ENCODE assay signal across 14 cellular contexts in genomic region chr4:126526335-126526734, GRCh38.
DNase-seq lines count a peak whose midpoint lies in the region; ATAC-seq, FAIRE-seq and TF ChIP-seq lines count a peak whose summit lies in the region.
"Had no signal": no experiment of that assay in that cellular context is flagged by ENCODE, and none has a peak within 500 bp of the region (broad histone marks: within the 10 kb centered on the region; RNA-seq: fewer than 3 reads in every experiment).

No MANE protein-coding gene starts in this region.

- no peak overlapping the region for H3K23ac ChIP-seq in IMR-90 (ENCODE audit: low read depth, low read length)

- no TSS peak for BruUV-seq in IMR-90 (replicated peaks; lab: Mats Ljungman, UMichigan)
- BruUV-seq in HepG2 (replicated peaks; lab: Mats Ljungman, UMichigan): no TSS peak

- H3K4me1 ChIP-seq in IMR-90 (ENCODE audit: control insufficient read depth, insufficient read depth, low read length) (no peaks in the 10 kb centered on the region), osteoblast (ENCODE audit: insufficient read depth, low read length) (no peaks in the 10 kb centered on the region), HepG2 (ENCODE audit: insufficient read depth, low read length) (no peaks in the 10 kb centered on the region)
- H3K4me1 ChIP-seq: BLaER1 treated with 17β-estradiol and CSF1 and Interleukin-3, amounts not matched to agents 10 nM and 100 nM; HAP-1 had no signal

- H3K27ac ChIP-seq in IMR-90 (ENCODE audit: insufficient read depth, low read length) (no peak overlapping the region), osteoblast (ENCODE audit: low read depth, low read length) (no peak overlapping the region), HepG2 (ENCODE audit: extremely low read length, insufficient read depth, low read length) (no peak overlapping the region)
- H3K27ac ChIP-seq: BLaER1 treated with 17β-estradiol and CSF1 and Interleukin-3, amounts not matched to agents 10 nM and 100 nM had no signal

- H2BK15ac ChIP-seq in IMR-90 (ENCODE audit: low read depth, low read length): no peak overlapping the region

- POLR2A ChIA-PET in IMR-90 (lab: Charles Lee; ENCODE audit: unreplicated experiment): no interaction called here
- POLR2A ChIA-PET in HepG2 (lab: Yijun Ruan, JAX): no interaction called here

- H3K14ac ChIP-seq in IMR-90 (replicated peaks; ENCODE audit: low read depth, low read length): no peak overlapping the region

- no peak for TF ChIP-seq EP300 in HepG2 (IDR thresholded peaks at IDR 0.05; ENCODE audit: low read depth in 2 of 2, low read length in 2 of 2)
- no peak for TF ChIP-seq EP300 in HepG2 (CRISPR knock-in tag; IDR thresholded peaks at IDR 0.05; ENCODE audit: borderline replicate concordance)

- H4K20me1 ChIP-seq in IMR-90 (ENCODE audit: insufficient read depth, low read length): no peaks in the 10 kb centered on the region
- H4K20me1 ChIP-seq in osteoblast (ENCODE audit: insufficient read depth, low read length): no peaks in the 10 kb centered on the region
- H4K20me1 ChIP-seq in HepG2 (ENCODE audit: insufficient read depth, low read length): no peaks in the 10 kb centered on the region
- H4K20me1 ChIP-seq: BLaER1 treated with 17β-estradiol and CSF1 and Interleukin-3, amounts not matched to agents 10 nM and 100 nM had no signal

- H3K79me2 ChIP-seq in osteoblast (ENCODE audit: insufficient read depth, low read length) (no peaks in the 10 kb centered on the region), HepG2 (ENCODE audit: insufficient read depth, low read length) (no peaks in the 10 kb centered on the region)

- H4K5ac ChIP-seq in IMR-90 (ENCODE audit: low read depth, low read length): no peak overlapping the region

- in situ Hi-C loops in IMR-90 (cut with MboI; ENCODE audit: low sequenced_read_pairs) (no loop called here), HepG2 (cut with HindIII; ENCODE audit: extremely low pct_ligation_motif_present, low pct_unique_long_range_greater_than_20kb) (no loop called here)

- FAIRE-seq in HepG2 (lab: Jason Lieb, UNC): no peak
- FAIRE-seq: GM18507, H1 had no signal

- ATAC-seq in GM18870 (IDR thresholded peaks at IDR 0.05; ENCODE audit: unreplicated experiment): peak; percentile 70
- ATAC-seq in IMR-90 (ENCODE audit: low read depth): no peak
- no peak for ATAC-seq in HG03097 (IDR thresholded peaks at IDR 0.05; ENCODE audit: low FRiP score, unreplicated experiment)
- ATAC-seq in HepG2: no peak

- H3K9ac ChIP-seq in IMR-90 (ENCODE audit: low read depth, low read length): no peak overlapping the region
- H3K9ac ChIP-seq in HepG2 (ENCODE audit: insufficient read depth, low read depth, low read length): no peak overlapping the region
- H3K9ac ChIP-seq: BLaER1 treated with 17β-estradiol and CSF1 and Interleukin-3, amounts not matched to agents 10 nM and 100 nM had no signal

- no peak overlapping the region for H3K56ac ChIP-seq in IMR-90 (ENCODE audit: extremely low read depth, insufficient read depth, low read length)

- CTCF ChIA-PET in IMR-90 (lab: Yijun Ruan, JAX) (no interaction called here), HepG2 (lab: Yijun Ruan, JAX; ENCODE audit: low intra/inter-chr PET ratio, low total read pairs) (no interaction called here)

- H2BK5ac ChIP-seq in IMR-90 (ENCODE audit: low read depth, low read length, poor library complexity, severe bottlenecking): no peak overlapping the region

- no peaks in the 10 kb centered on the region for H3K79me1 ChIP-seq in IMR-90 (ENCODE audit: low read depth in 1 of 2, low read length in 2 of 2)

- dilution Hi-C loops in IMR-90 (cut with HindIII; ENCODE audit: low sequenced_read_pairs, unreplicated experiment): no loop called here

- H3K36me3 ChIP-seq in IMR-90 (ENCODE audit: control insufficient read depth, insufficient read depth, low read length) (no peaks in the 10 kb centered on the region), osteoblast (ENCODE audit: insufficient read depth, low read length) (no peaks in the 10 kb centered on the region), HepG2 (replicated peaks in 1 of 2; ENCODE audit: control insufficient read depth in 1 of 2, insufficient read depth in 2 of 2, low read length in 2 of 2) (no peaks in the 10 kb centered on the region)
- H3K36me3 ChIP-seq: BLaER1 treated with 17β-estradiol and CSF1 and Interleukin-3, amounts not matched to agents 10 nM and 100 nM; HAP-1 had no signal

- no peak overlapping the region for H3K18ac ChIP-seq in IMR-90 (ENCODE audit: low read depth, low read length)

- TF ChIP-seq RAD21 in IMR-90 (IDR thresholded peaks at IDR 0.05; ENCODE audit: low read length): no peak
- TF ChIP-seq RAD21 in HepG2 (CRISPR knock-in tag; IDR thresholded peaks at IDR 0.05): no peak

- no peak for TF ChIP-seq CTCF in IMR-90 (conservative IDR thresholded peaks at IDR 0.05; ENCODE audit: low read depth, low read length)
- no peak for TF ChIP-seq CTCF in choroid plexus epithelial cell (conservative IDR thresholded peaks at IDR 0.05; ENCODE audit: low read depth, low read length)
- no peak for TF ChIP-seq CTCF in osteoblast (IDR thresholded peaks at IDR 0.05; ENCODE audit: extremely low read depth, low read depth, low read length)
- TF ChIP-seq CTCF in HepG2 (CRISPR knock-in tag; IDR thresholded peaks at IDR 0.05): no peak

- intact Hi-C loops in IMR-90 (cut with micrococcal nuclease): no loop called here
- intact Hi-C loops in HepG2 (cut with micrococcal nuclease; ENCODE audit: unreplicated experiment): no loop called here

- H2AK9ac ChIP-seq in IMR-90 (replicated peaks; ENCODE audit: low read depth, low read length, poor library complexity): no peak overlapping the region

- 0 out of 2 replicates have a peak, but pooled peaks cover 1% of the 10 kb centered on the region for H3K9me3 ChIP-seq in IMR-90 (ENCODE audit: control insufficient read depth, insufficient read depth, low read length)
- H3K9me3 ChIP-seq in osteoblast (ENCODE audit: low read depth, low read length): no peaks in the 10 kb centered on the region
- H3K9me3 ChIP-seq in HepG2 (ENCODE audit: low read length): 0 out of 2 replicates have a peak, but pooled peaks cover 6% of the 10 kb centered on the region

- H3K27me3 ChIP-seq in IMR-90 (ENCODE audit: control insufficient read depth, insufficient read depth, low read length) (no peaks in the 10 kb centered on the region), osteoblast (ENCODE audit: insufficient read depth, low read length) (no peaks in the 10 kb centered on the region), HepG2 (ENCODE audit: control insufficient read depth in 1 of 2, insufficient read depth in 2 of 2, low read length in 2 of 2) (no peaks in the 10 kb centered on the region)
- H3K27me3 ChIP-seq: BLaER1 treated with 17β-estradiol and CSF1 and Interleukin-3, amounts not matched to agents 10 nM and 100 nM had no signal

- H2AFZ ChIP-seq in IMR-90 (replicated peaks; ENCODE audit: low read length, poor library complexity) (no peak overlapping the region), osteoblast (ENCODE audit: low read length) (no peak overlapping the region), HepG2 (ENCODE audit: low read length) (no peak overlapping the region)

- no peak overlapping the region for H3K4ac ChIP-seq in IMR-90 (ENCODE audit: low read depth, low read length)

- H4K8ac ChIP-seq in IMR-90 (ENCODE audit: low read depth in 2 of 2, low read length in 2 of 2): no peak overlapping the region

- no peak overlapping the region for H2BK120ac ChIP-seq in IMR-90 (ENCODE audit: low read depth, low read length)

- no peak overlapping the region for H4K91ac ChIP-seq in IMR-90 (ENCODE audit: insufficient read depth, low read depth, low read length)

- DNase-seq in IMR-90 (peak; percentile 17), choroid plexus epithelial cell (ENCODE audit: low read depth) (peak; percentile 43), osteoblast (ENCODE audit: insufficient read length, low spot score, missing footprints) (peak; percentile 32), HepG2 (ENCODE audit: low spot score) (no peak), HK-2 (ENCODE audit: unreplicated experiment) (no peak)
- DNase-seq: 8988T; CD4-positive, CD25-positive, alpha-beta regulatory T cell; DMS53 had no signal

- no peak overlapping the region for H2BK20ac ChIP-seq in IMR-90 (ENCODE audit: low read depth, low read length)

- no peaks in the 10 kb centered on the region for H3K9me1 ChIP-seq in IMR-90 (ENCODE audit: insufficient read depth, low read length)

- TF ChIP-seq POLR2A in IMR-90 (IDR thresholded peaks at IDR 0.05; ENCODE audit: low read depth, low read length): no peak
- no peak for TF ChIP-seq POLR2A in HepG2 (IDR thresholded peaks at IDR 0.05; ENCODE audit: insufficient read depth in 1 of 2, low read depth in 2 of 2, low read length in 2 of 2)

- no peak overlapping the region for H3K4me3 ChIP-seq in IMR-90 (ENCODE audit: insufficient read depth, low read depth, low read length)
- H3K4me3 ChIP-seq in choroid plexus epithelial cell (ENCODE audit: low read depth, low read length): no peak overlapping the region
- no peak overlapping the region for H3K4me3 ChIP-seq in osteoblast (ENCODE audit: insufficient read depth, low read length)
- H3K4me3 ChIP-seq in HepG2 (replicated peaks in 1 of 3; ENCODE audit: insufficient read depth in 1 of 3, low read depth in 2 of 3, low read length in 3 of 3): no peak overlapping the region
- H3K4me3 ChIP-seq: BLaER1 treated with 17β-estradiol and CSF1 and Interleukin-3, amounts not matched to agents 10 nM and 100 nM; HAP-1 had no signal

- no CpG with 5 or more reads among the region's 2 CpGs for WGBS in IMR-90 (ENCODE audit: extremely low coverage in 2 of 2, insufficient read length in 1 of 2), 2 experiments
- WGBS in HepG2 (ENCODE audit: low lambda C conversion rate): 0% methylated on average over 2 of the region's 2 CpGs

- no peak overlapping the region for H2AK5ac ChIP-seq in IMR-90 (ENCODE audit: low read depth, low read length)

- H3K4me2 ChIP-seq in IMR-90 (ENCODE audit: low read depth, low read length) (no peak overlapping the region), osteoblast (ENCODE audit: insufficient read depth, low read length) (no peak overlapping the region), HepG2 (ENCODE audit: low read depth, low read length) (no peak overlapping the region)
- H3K4me2 ChIP-seq: BLaER1 treated with 17β-estradiol and CSF1 and Interleukin-3, amounts not matched to agents 10 nM and 100 nM had no signal

TF ChIP-seq in HepG2, 621 proteins besides CTCF, POLR2A, EP300 and RAD21:
- TF ChIP-seq POLR2AphosphoS5 (IDR thresholded peaks at IDR 0.05; ENCODE audit: low read depth, low read length): no peak
- no peak for TF ChIP-seq ERF (CRISPR knock-in tag; IDR thresholded peaks at IDR 0.05)
- TF ChIP-seq MAFG (CRISPR knock-in tag; IDR thresholded peaks at IDR 0.05): no peak

Comparison
In these comparisons a context has a peak if more than half of its experiments do, and no peak if none do; other contexts are left out.
1. DNase-seq: peak in IMR-90 (single experiment), choroid plexus epithelial cell (single experiment) and osteoblast (single experiment); none in HepG2 (single experiment) and HK-2 (single experiment).